8 cellular contexts compared by ENCODE assay signal in the genomic region with DNA sequence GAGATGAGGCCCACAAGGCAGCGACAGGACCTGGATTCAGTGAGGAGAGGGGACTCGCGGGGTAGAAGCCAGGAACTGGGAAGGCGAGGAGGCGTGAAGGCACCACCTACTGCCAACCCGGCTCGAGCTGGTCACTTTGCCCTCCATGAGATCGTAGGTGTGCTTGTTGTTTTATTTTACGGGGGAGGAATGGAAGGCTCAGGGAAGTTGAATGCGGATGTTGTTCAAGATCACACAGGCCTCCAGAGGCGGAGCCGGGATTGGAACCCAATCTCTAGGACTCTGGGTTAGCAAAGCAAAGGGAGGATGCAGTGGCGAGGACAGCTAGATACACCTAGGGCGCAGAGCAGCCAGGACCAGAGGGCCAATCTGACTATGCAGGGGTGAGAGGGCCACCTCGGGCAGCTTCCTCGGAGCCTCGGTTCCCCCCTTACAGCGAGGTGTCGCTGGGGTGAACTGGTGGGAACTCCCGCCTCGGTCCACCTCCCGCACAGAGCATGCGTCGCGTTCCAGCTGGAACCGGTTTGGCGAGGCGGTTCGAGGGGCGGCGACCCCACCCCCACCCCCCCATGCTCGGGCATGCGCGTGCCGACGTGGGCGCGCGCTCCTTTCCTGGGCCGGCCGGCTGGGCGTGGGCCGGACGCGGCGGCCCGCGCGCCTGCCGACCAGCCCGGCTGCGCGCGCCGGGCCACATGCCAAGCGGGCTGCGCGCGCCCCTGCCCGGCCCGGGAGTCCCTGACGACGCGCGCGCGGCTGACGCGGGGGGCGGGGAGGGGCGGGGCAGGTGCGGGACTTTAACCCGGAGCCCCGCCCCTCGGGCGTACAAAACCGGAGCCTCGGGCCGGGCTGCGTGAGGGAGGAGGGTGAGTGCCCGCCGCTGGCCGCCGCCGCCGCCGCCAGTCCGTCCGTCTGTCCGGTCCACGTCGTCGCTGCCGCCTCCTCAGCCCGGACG.
DNase-seq lines count a peak whose midpoint lies in the region; ATAC-seq and TF ChIP-seq lines count a peak whose summit lies in the region.

No MANE protein-coding gene starts in this region.

- H3K9me2 ChIP-seq in SU-DHL-6 (replicated peaks; ENCODE audit: insufficient read depth, low read length): no peaks in the 10 kb centered on the region

- peak overlapping the region; percentile 92 for H4K8ac ChIP-seq in trophoblast cell (ENCODE audit: low read depth, low read length)

- peak overlapping the region; percentile 93 for H4K91ac ChIP-seq in trophoblast cell (ENCODE audit: low read depth, low read length)

- H3K4me1 ChIP-seq in cardiac muscle cell (ENCODE audit: low read depth) (peaks cover 6% of the 10 kb centered on the region), trophoblast cell (ENCODE audit: control insufficient read depth in 1 of 2, insufficient read depth in 2 of 2, low read length in 2 of 2) (peaks cover 23 to 29% of the 10 kb centered on the region in 2 experiments), tibial artery (peaks cover 5 to 48% (median 34%) of the 10 kb centered on the region in 4 donors)

- peaks cover 23% of the 10 kb centered on the region for H3K79me1 ChIP-seq in trophoblast cell (ENCODE audit: low read length)

- H3K23ac ChIP-seq in trophoblast cell (ENCODE audit: low read length): no peak overlapping the region

- H2AFZ ChIP-seq in SU-DHL-6 (ENCODE audit: low read depth, low read length, severe bottlenecking) (peak overlapping the region; percentile 70), trophoblast cell (ENCODE audit: insufficient read depth, low read length, poor library complexity) (peak overlapping the region; percentile 70)

- WGBS in trophoblast cell (ENCODE audit: extremely low coverage, insufficient coverage, insufficient read length): no CpG with 5 or more reads among the region's 96 CpGs

- H4K20me1 ChIP-seq in SU-DHL-6 (ENCODE audit: low read depth, low read length): no peaks in the 10 kb centered on the region

- peak overlapping the region; percentile 97 for H3K18ac ChIP-seq in trophoblast cell (ENCODE audit: low read length)

- intact Hi-C loops in tibial artery (cut with DNase I; ENCODE audit: low total_unique reads): no loop called here

- H3K27ac ChIP-seq in SU-DHL-6 (ENCODE audit: low read depth, low read length) (no peak overlapping the region), cardiac muscle cell (peak overlapping the region; percentile 57), trophoblast cell (ENCODE audit: low read depth, low read length) (peak overlapping the region; percentile 81), tibial artery (peak overlapping the region; percentile 99)

- H3K9ac ChIP-seq in SU-DHL-6 (ENCODE audit: low read length) (peak overlapping the region; percentile 55), trophoblast cell (ENCODE audit: low read length) (peak overlapping the region; percentile 13)

- TF ChIP-seq CTCF in GM12864 (IDR thresholded peaks at IDR 0.05; ENCODE audit: low read depth, low read length, missing control alignments) (no peak), SU-DHL-6 (IDR thresholded peaks at IDR 0.05; ENCODE audit: insufficient read depth, low read length, poor library complexity, severe bottlenecking) (no peak), cardiac muscle cell (IDR thresholded peaks at IDR 0.05; ENCODE audit: low read depth, low read length) (no peak), tibial artery (IDR thresholded peaks at IDR 0.05) (no peak)

- peak; percentile 54 for ATAC-seq in HG02623 (IDR thresholded peaks at IDR 0.05; ENCODE audit: unreplicated experiment)

- H2BK12ac ChIP-seq in trophoblast cell (ENCODE audit: low read length): peak overlapping the region; percentile 95

- peak overlapping the region; percentile 97 for H3K14ac ChIP-seq in trophoblast cell (ENCODE audit: low read length)

- H3K9me3 ChIP-seq in SU-DHL-6 (ENCODE audit: insufficient read depth, low read length) (no peaks in the 10 kb centered on the region), cardiac muscle cell (ENCODE audit: low read depth) (no peaks in the 10 kb centered on the region), trophoblast cell (ENCODE audit: insufficient read depth, low read depth, low read length) (peaks cover 2% of the 10 kb centered on the region), tibial artery (no peaks in the 10 kb centered on the region)

- H2AK5ac ChIP-seq in trophoblast cell (ENCODE audit: low read length): peak overlapping the region; percentile 100

- DNase-seq in GM12864 (ENCODE audit: low read depth) (peak; percentile 66), NCI-H1092 treated with DMSO at 0.1 percent for 48 hours (lab: John Stamatoyannopoulos, UW) (peak; percentile 84), cardiac muscle cell (ENCODE audit: low read depth in 1 of 2, low spot score in 1 of 2) (peak; percentile 96), trophoblast cell (peak; percentile 88 to 96), tibial artery (peak; percentile 91 to 96)
- DNase-seq in activated naive CD8-positive, alpha-beta T cell treated with anti-CD3 and anti-CD28 coated beads, Interleukin-2, amount 50 U/mL, for 16 hours (ENCODE audit: low read depth, low spot score): peak; percentile 78

- peak overlapping the region; percentile 52 for H2BK5ac ChIP-seq in trophoblast cell (ENCODE audit: low read depth, low read length, poor library complexity)

- peak overlapping the region; percentile 83 for H2BK120ac ChIP-seq in trophoblast cell (ENCODE audit: insufficient read depth, low read length, poor library complexity)

- H3K36me3 ChIP-seq in SU-DHL-6 (ENCODE audit: low read length) (no peaks in the 10 kb centered on the region), cardiac muscle cell (no peaks in the 10 kb centered on the region), trophoblast cell (ENCODE audit: control insufficient read depth in 1 of 2, insufficient read depth in 2 of 2, low read length in 2 of 2) (peaks cover 0 to 2% of the 10 kb centered on the region in 2 experiments), tibial artery (no peaks in the 10 kb centered on the region)

- peaks cover 8% of the 10 kb centered on the region; the same call in 1 of the 2 replicates for H3F3A ChIP-seq in SU-DHL-6 (ENCODE audit: insufficient read depth)

- peak overlapping the region; percentile 80 for H4K12ac ChIP-seq in trophoblast cell (ENCODE audit: low read depth, low read length)

- H3K4me3 ChIP-seq in GM12864 (ENCODE audit: low read depth, low read length): peak overlapping the region; percentile 87
- peak overlapping the region; percentile 31 for H3K4me3 ChIP-seq in SU-DHL-6 (ENCODE audit: insufficient read depth, low read length, poor library complexity, severe bottlenecking)
- peak overlapping the region; percentile 64 for H3K4me3 ChIP-seq in cardiac muscle cell
- peak overlapping the region; percentile 79 for H3K4me3 ChIP-seq in trophoblast cell (ENCODE audit: low read depth, low read length)
- peak overlapping the region; percentile 92 to 97 for H3K4me3 ChIP-seq in tibial artery

- H3K4me2 ChIP-seq in SU-DHL-6 (ENCODE audit: low read depth, low read length, poor library complexity, severe bottlenecking): peak overlapping the region; percentile 47
- H3K4me2 ChIP-seq in trophoblast cell (ENCODE audit: low read length): peak overlapping the region; percentile 64

- H3K27me3 ChIP-seq in SU-DHL-6 (ENCODE audit: low read length) (no peaks in the 10 kb centered on the region), cardiac muscle cell (no peaks in the 10 kb centered on the region), trophoblast cell (ENCODE audit: insufficient read depth, low read length) (no peaks in the 10 kb centered on the region), tibial artery (no peaks in the 10 kb centered on the region)

- H3K79me2 ChIP-seq in SU-DHL-6 (ENCODE audit: insufficient read depth, low read length): no peaks in the 10 kb centered on the region
- peaks cover 30% of the 10 kb centered on the region for H3K79me2 ChIP-seq in trophoblast cell (ENCODE audit: control insufficient read depth, insufficient read depth, low read length, poor library complexity)

- H3K4ac ChIP-seq in trophoblast cell (ENCODE audit: low read depth, low read length): peak overlapping the region; percentile 71

Comparison
In these comparisons a context has a peak if more than half of its experiments do, and no peak if none do; other contexts are left out.
1. H3K4me3 ChIP-seq: peak in every context shown above with its lines; median percentile 94 in tibial artery; 87 in GM12864; 79 in trophoblast cell; 64 in cardiac muscle cell; 31 in SU-DHL-6.